Comparison of ENCODE assay signal across 8 cellular contexts in genomic region chr14:81219210-81219820, GRCh38. TPM values are rescaled to one million over a fixed set of nuclear protein-coding genes. Genes with fewer than 3 reads are reported as not detected.
DNase-seq lines count a peak whose midpoint lies in the region; ATAC-seq and TF ChIP-seq lines count a peak whose summit lies in the region.

No MANE protein-coding gene starts in this region.

- H4K20me1 ChIP-seq in PC-9 (ENCODE audit: insufficient read depth) = no peaks in the 10 kb centered on the region

- TF ChIP-seq POLR2A in erythroblast (IDR thresholded peaks at IDR 0.05; ENCODE audit: low read length) = peak; percentile 100

- peak overlapping the region; percentile 99 for H3K4me3 Mint-ChIP-seq in activated T-cell treated with anti-CD3 and anti-CD28 coated beads, Interleukin-2, amount 50 U/mL, for 4 hours

- H3K27me3 Mint-ChIP-seq in activated T-cell treated with anti-CD3 and anti-CD28 coated beads, Interleukin-2, amount 50 U/mL, for 4 hours (ENCODE audit: low read depth) = no peaks in the 10 kb centered on the region

- peak overlapping the region; percentile 92 for H3K4me3 ChIP-seq in PC-9
- peak overlapping the region; percentile 88 to 91 for H3K4me3 ChIP-seq in mucosa of rectum (ENCODE audit: low read length in 2 of 2)

- peak overlapping the region; percentile 83 for H2AFZ ChIP-seq in PC-9

- H3K36me3 ChIP-seq in PC-9 (ENCODE audit: low read depth) (peaks cover 8% of the 10 kb centered on the region; the same call in 1 of the 2 replicates), mucosa of rectum (ENCODE audit: control insufficient read depth in 2 of 2, insufficient read depth in 2 of 2, low read length in 2 of 2) (peaks cover 13 to 16% of the 10 kb centered on the region in 2 donors)

- H3K27me3 ChIP-seq in PC-9 (ENCODE audit: insufficient read depth, low read depth) = no peaks in the 10 kb centered on the region
- no peaks in the 10 kb centered on the region for H3K27me3 ChIP-seq in mucosa of rectum (ENCODE audit: control insufficient read depth in 2 of 2, insufficient read depth in 2 of 2, low read length in 2 of 2)

- in situ Hi-C loops in KBM-7 (cut with MboI; ENCODE audit: low pct_unique_long_range_greater_than_20kb, low sequenced_read_pairs) = no loop called here

- H3K4me1 ChIP-seq in PC-9 (replicated peaks; ENCODE audit: insufficient read depth) (peaks cover 25% of the 10 kb centered on the region), mucosa of rectum (ENCODE audit: control insufficient read depth in 2 of 2, insufficient read depth in 2 of 2, low read length in 2 of 2) (peaks cover 2 to 14% of the 10 kb centered on the region in 2 donors)

- peaks cover 52% of the 10 kb centered on the region for H3K79me2 ChIP-seq in PC-9 (ENCODE audit: low read depth)

- H3K36me3 Mint-ChIP-seq in activated T-cell treated with anti-CD3 and anti-CD28 coated beads, Interleukin-2, amount 50 U/mL, for 4 hours (ENCODE audit: insufficient read depth) = peaks cover 20% of the 10 kb centered on the region

- H3K4me1 Mint-ChIP-seq in activated T-cell treated with anti-CD3 and anti-CD28 coated beads, Interleukin-2, amount 50 U/mL, for 4 hours (ENCODE audit: low read depth) = peaks cover 43% of the 10 kb centered on the region

- POLR2A ChIA-PET in PC-9 (lab: Charles Lee; ENCODE audit: unreplicated experiment) = no interaction called here

- H3K27ac ChIP-seq in PC-9 (peak overlapping the region; percentile 75), mucosa of rectum (ENCODE audit: low read depth in 2 of 2, low read length in 2 of 2) (peak overlapping the region; percentile 91 to 95)

- DNase-seq in DMS53 treated with DMSO at 0.1 percent for 48 hours (lab: John Stamatoyannopoulos, UW; ENCODE audit: unreplicated experiment) (peak; percentile 71), KBM-7 (peak; percentile 94), PC-9 (peak; percentile 56 to 79), erythroblast (lab: John Stamatoyannopoulos, UW) (peak; percentile 95 to 96)
- peak; percentile 78 for DNase-seq in activated T-cell treated with anti-CD3 and anti-CD28 coated beads, Interleukin-2, amount 50 U/mL, for 4 hours
- DNase-seq in stimulated activated CD8-positive, alpha-beta memory T cell treated with anti-CD3 and anti-CD28 coated beads, Interleukin-4, amount 100 ng/mL, for 4 hours (ENCODE audit: low read depth in 2 of 2, low spot score in 1 of 2) = peak; percentile 59 to 61

- peak overlapping the region; percentile 90 to 96 for H3K9ac ChIP-seq in mucosa of rectum (ENCODE audit: low read depth in 1 of 2, low read length in 2 of 2)

- intact Hi-C loops in PC-9 (cut with micrococcal nuclease; ENCODE audit: unreplicated experiment) = no loop called here

- CTCF ChIA-PET in PC-9 (lab: Charles Lee) = no interaction called here

- TF ChIP-seq CTCF in PC-9 (conservative IDR thresholded peaks at IDR 0.05) = no peak

- peak overlapping the region; percentile 85 for H3K4me2 ChIP-seq in PC-9

- no peaks in the 10 kb centered on the region for H3K9me3 Mint-ChIP-seq in activated T-cell treated with anti-CD3 and anti-CD28 coated beads, Interleukin-2, amount 50 U/mL, for 4 hours

- ATAC-seq in GM21723 (IDR thresholded peaks at IDR 0.05; ENCODE audit: unreplicated experiment) = peak; percentile 66
- ATAC-seq in activated T-cell treated with anti-CD3 and anti-CD28 coated beads, Interleukin-2, amount 50 U/mL, for 4 hours = peak; percentile 60 to 64

- no peaks in the 10 kb centered on the region for H3K9me2 ChIP-seq in PC-9 (ENCODE audit: insufficient read depth)

- peaks cover 17% of the 10 kb centered on the region; the same call in 1 of the 2 replicates for H3F3A ChIP-seq in PC-9 (ENCODE audit: insufficient read depth, low read depth)

- no peaks in the 10 kb centered on the region for H3K9me3 ChIP-seq in PC-9 (ENCODE audit: insufficient read depth, low read depth)
- H3K9me3 ChIP-seq in mucosa of rectum (ENCODE audit: control insufficient read depth in 2 of 2, low read length in 2 of 2) = no peaks in the 10 kb centered on the region

- BruUV-seq in PC-9 (replicated peaks; lab: Mats Ljungman, UMichigan) = TSS peak; percentile 93

RNA-seq across cellular contexts. Expression of gene GTF2A1, which starts 1.4 kb away (rescaled TPM):
- 6.7 and 13.9 TPM in 2 replicates for total RNA-seq in PC-9 (2021)
- total RNA-seq in activated T-cell treated with anti-CD3 and anti-CD28 coated beads, Interleukin-2, amount 50 U/mL, for 4 hours = 10 to 100 TPM; 42.8 to 44.4 (median 43.4) TPM

Comparison
In these comparisons a context has a peak if more than half of its experiments do, and no peak if none do; other contexts are left out.
1. Peak in every context shown above with its lines: DNase-seq, ATAC-seq, H3K4me3 ChIP-seq and H3K27ac ChIP-seq.